ENCODE assay signal across 8 cellular contexts in the genomic region with DNA sequence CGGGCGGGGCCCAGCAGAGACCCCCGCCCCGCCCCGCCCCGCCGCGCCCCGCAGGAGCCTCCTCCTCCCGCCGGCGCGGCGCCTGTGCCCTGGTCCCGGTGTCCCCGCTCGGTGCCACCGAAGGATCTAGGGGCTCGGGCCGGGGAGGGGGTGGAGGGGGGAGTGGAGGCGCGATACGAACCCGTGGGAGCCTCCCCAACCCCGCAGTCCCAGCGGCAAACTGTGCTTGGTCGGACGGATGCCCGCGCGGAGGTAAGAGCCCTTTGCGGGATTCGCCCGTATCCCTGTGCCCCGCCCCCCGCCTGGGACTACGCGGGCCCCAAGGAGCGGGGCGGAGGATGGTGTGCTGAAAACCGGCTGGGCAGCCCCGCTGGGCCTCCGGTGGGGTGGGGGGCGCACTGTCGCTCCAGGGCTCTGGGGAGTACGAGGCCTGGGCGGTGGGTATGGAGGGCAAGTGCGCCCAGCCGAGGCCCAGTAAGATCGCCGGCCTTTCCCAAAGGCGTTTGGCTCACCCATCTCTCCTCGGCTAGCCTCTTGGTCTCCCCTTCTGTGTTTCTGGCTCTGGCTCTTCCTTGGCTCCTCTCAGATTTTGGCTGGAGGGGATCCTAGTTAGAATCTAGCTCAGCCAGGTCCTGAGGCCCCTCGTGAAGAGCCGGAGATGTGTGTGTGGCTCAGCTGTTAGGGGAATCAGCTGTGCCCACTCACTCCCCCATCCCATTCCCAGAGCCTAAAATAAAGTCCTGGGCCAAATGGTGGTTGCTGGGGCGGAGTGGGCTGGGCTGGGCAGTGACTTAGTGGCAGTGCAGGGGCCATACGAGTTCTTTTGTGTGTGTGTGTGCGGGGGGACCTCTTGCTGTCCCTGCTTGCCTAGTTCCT.
DNase-seq lines count a peak whose midpoint lies in the region; ATAC-seq and TF ChIP-seq lines count a peak whose summit lies in the region.

No MANE protein-coding gene starts in this region.

- H3K27ac Mint-ChIP-seq in activated naive CD8-positive, alpha-beta T cell: no peak overlapping the region

- H3K9me3 Mint-ChIP-seq in activated naive CD8-positive, alpha-beta T cell (ENCODE audit: low read depth): no peaks in the 10 kb centered on the region

- 12% methylated on average over 45 of the region's 58 CpGs for WGBS in prostate gland
- WGBS in adrenal gland, 4 donors: 12 to 90% (median 21%) methylated on average over 2 to 58 of the region's 58 CpGs

- H3K9me3 ChIP-seq in prostate gland (no peaks in the 10 kb centered on the region), adrenal gland (replicated peaks in 1 of 3) (no peaks in the 10 kb centered on the region)

- H3K36me3 ChIP-seq in prostate gland: no peaks in the 10 kb centered on the region
- no peaks in the 10 kb centered on the region for H3K36me3 ChIP-seq in adrenal gland (replicated peaks in 1 of 2)

- peak overlapping the region; percentile 81 for H3K4me3 Mint-ChIP-seq in activated naive CD8-positive, alpha-beta T cell

- H3K27me3 ChIP-seq in prostate gland (replicated peaks; ENCODE audit: insufficient read depth) (peaks cover 29% of the 10 kb centered on the region), adrenal gland (peaks cover 75% of the 10 kb centered on the region)

- H3K36me3 Mint-ChIP-seq in activated naive CD8-positive, alpha-beta T cell: peaks cover 3% of the 10 kb centered on the region

- DNase-seq in activated CD8-positive, alpha-beta memory T cell treated with anti-CD3 and anti-CD28 coated beads for 24 hours: peak; percentile 59
- DNase-seq in activated CD8-positive, alpha-beta memory T cell treated with anti-CD3 and anti-CD28 coated beads, Interleukin-2, amount 50 U/mL, for 48 hours: no peak
- DNase-seq in prostate gland (ENCODE audit: low spot score) (no peak), adrenal gland (no peak), dedifferentiated amniotic fluid mesenchymal stem cell (ENCODE audit: extremely low spot score) (no peak), DMS79 (lab: John Stamatoyannopoulos, UW) (no peak)

- intact Hi-C loops in prostate gland (cut with DNase I): no loop called here
- intact Hi-C loops in adrenal gland (cut with DNase I): no loop called here

- H3K27ac ChIP-seq in prostate gland (no peak overlapping the region), adrenal gland (no peak overlapping the region)

- peak; percentile 8 for ATAC-seq in HG03439 (IDR thresholded peaks at IDR 0.05; ENCODE audit: unreplicated experiment)

- H3K4me3 ChIP-seq in prostate gland (peak overlapping the region; percentile 3 to 14), adrenal gland (peak overlapping the region in 1 of 4 donors; percentile 45)

- H3K4me1 Mint-ChIP-seq in activated naive CD8-positive, alpha-beta T cell (ENCODE audit: low read depth): peaks cover 12% of the 10 kb centered on the region

- H3K27me3 Mint-ChIP-seq in activated naive CD8-positive, alpha-beta T cell: peaks cover 33% of the 10 kb centered on the region

- H3K4me1 ChIP-seq in prostate gland (replicated peaks) (no peaks in the 10 kb centered on the region), adrenal gland (replicated peaks in 1 of 2) (peaks cover 0 to 11% of the 10 kb centered on the region in 2 donors)

- TF ChIP-seq POLR2A in prostate gland (IDR thresholded peaks at IDR 0.05): no peak
- TF ChIP-seq POLR2A in adrenal gland (IDR thresholded peaks at IDR 0.05): no peak

- TF ChIP-seq CTCF in prostate gland (IDR thresholded peaks at IDR 0.05) (no peak), adrenal gland (IDR thresholded peaks at IDR 0.05) (no peak)
